In the genomic region with DNA sequence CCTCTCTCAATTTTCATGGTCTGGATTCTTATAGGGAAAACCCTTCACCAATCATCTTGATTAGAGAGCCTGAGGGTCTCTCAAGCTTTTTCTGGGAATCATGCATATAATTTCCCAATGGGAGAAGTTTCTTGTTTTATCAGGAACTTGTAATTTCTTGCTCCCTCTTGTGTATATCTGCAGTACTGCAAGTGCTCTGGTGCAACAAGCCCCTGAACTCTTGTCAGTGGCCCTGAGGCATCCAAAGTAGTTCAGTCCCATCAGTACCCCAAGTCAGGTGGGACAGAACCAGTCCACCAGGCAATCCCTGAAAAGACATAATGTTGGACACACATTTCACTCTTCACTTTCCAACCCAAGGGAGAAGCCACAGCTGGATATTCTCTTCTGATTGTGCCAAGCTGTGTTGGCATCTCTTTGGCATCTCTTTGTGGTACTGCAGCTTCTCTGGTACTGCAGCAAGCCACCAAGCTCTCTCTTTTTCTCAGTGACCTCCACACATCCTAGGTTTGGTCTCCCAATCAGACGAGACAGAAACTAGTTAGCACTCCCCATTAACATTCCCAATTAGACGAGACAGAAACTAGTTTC, we compare ENCODE assay signal across 7 cellular contexts.
A peak's percentile ranks its signal among the peaks of the same experiment; 100 is the strongest.
DNase-seq lines count a peak whose midpoint lies in the region; ATAC-seq, FAIRE-seq and TF ChIP-seq lines count a peak whose summit lies in the region.

No MANE protein-coding gene starts in this region.

- intact Hi-C loops in uterus (cut with DNase I; ENCODE audit: low total_unique reads), result no loop called here

- no peaks in the 10 kb centered on the region for H3K4me1 Mint-ChIP-seq in GM23338

- TF ChIP-seq CTCF in GM23338 (conservative IDR thresholded peaks at IDR 0.05; ENCODE audit: low read depth in 2 of 2) (peak; percentile 74 to 80), WI38 (IDR thresholded peaks at IDR 0.05; ENCODE audit: low read depth, low read length) (peak; percentile 78), uterus (IDR thresholded peaks at IDR 0.05) (peak in 3 of 4 experiments; percentile 23 to 38 (median 26))

- peaks cover 2% of the 10 kb centered on the region for H3K27me3 Mint-ChIP-seq in GM23338 (ENCODE audit: insufficient read depth, low read depth, poor library complexity)

- peak; percentile 80 for ATAC-seq in GM23338

- no peaks in the 10 kb centered on the region for H3K79me2 ChIP-seq in GM23338 (replicated peaks; ENCODE audit: insufficient read depth)

- peak; percentile 51 for FAIRE-seq in islet of Langerhans (lab: Jason Lieb, UNC)

- H3K9me3 Mint-ChIP-seq in GM23338, result peaks cover 2% of the 10 kb centered on the region; the same call in 2 of the 3 replicates

- H3F3A ChIP-seq in GM23338 (replicated peaks; ENCODE audit: low read depth), result no peaks in the 10 kb centered on the region

- H3K9me3 ChIP-seq in uterus, result no peaks in the 10 kb centered on the region

- no peak overlapping the region for H2AFZ ChIP-seq in GM23338

- DNase-seq in GM04504 (ENCODE audit: low read depth), result peak; percentile 45
- peak; percentile 90 for DNase-seq in GM23338 (ENCODE audit: low spot score)
- DNase-seq in NCI-H1105 treated with DMSO at 0.1 percent for 48 hours (lab: John Stamatoyannopoulos, UW), result peak; percentile 71
- no peak for DNase-seq in uterus
- DNase-seq in stimulated activated CD4-positive, alpha-beta T cell treated with anti-CD3 and anti-CD28 coated beads, Interleukin-12 subunit alpha, Interleukin-12 subunit beta, amount 100 ng/mL, for 4 hours, result no peak

- H3K36me3 Mint-ChIP-seq in GM23338 (ENCODE audit: low read depth), result no peaks in the 10 kb centered on the region

- no peak overlapping the region for H3K27ac ChIP-seq in GM23338 (ENCODE audit: low read depth)
- H3K27ac ChIP-seq in uterus, result no peak overlapping the region

- no peaks in the 10 kb centered on the region for H3K27me3 ChIP-seq in GM23338 (ENCODE audit: insufficient read depth)
- peaks cover 0 to 3% of the 10 kb centered on the region in 2 donors for H3K27me3 ChIP-seq in uterus

- H3K4me1 ChIP-seq in GM23338 (ENCODE audit: insufficient read depth) (no peaks in the 10 kb centered on the region), uterus (no peaks in the 10 kb centered on the region)

- no peaks in the 10 kb centered on the region for H3K36me3 ChIP-seq in GM23338 (ENCODE audit: insufficient read depth)
- no peaks in the 10 kb centered on the region for H3K36me3 ChIP-seq in uterus

- H3K4me2 ChIP-seq in GM23338, result no peak overlapping the region

- no peak overlapping the region for H3K4me3 Mint-ChIP-seq in GM23338

- no peak overlapping the region for H3K27ac Mint-ChIP-seq in GM23338

- no peak for TF ChIP-seq POLR2A in uterus (IDR thresholded peaks at IDR 0.05)

- H3K9me2 ChIP-seq in GM23338 (ENCODE audit: insufficient read depth), result no peaks in the 10 kb centered on the region

- H3K4me3 ChIP-seq in GM23338 (no peak overlapping the region), WI38 (ENCODE audit: low read depth, low read length) (no peak overlapping the region), uterus (no peak overlapping the region)

- H4K20me1 ChIP-seq in GM23338 (replicated peaks; ENCODE audit: insufficient read depth), result no peaks in the 10 kb centered on the region

TF ChIP-seq in GM23338, 12 proteins besides CTCF, POLR2A, EP300 and RAD21 (continues in another document):
- TF ChIP-seq ZNF114 (CRISPR knock-in tag; IDR thresholded peaks at IDR 0.05) (no peak), POLR2AphosphoS5 (IDR thresholded peaks at IDR 0.05; ENCODE audit: low read depth) (no peak), JUNB (IDR thresholded peaks at IDR 0.05; ENCODE audit: unreplicated experiment) (no peak), EZH2phosphoT487 (IDR thresholded peaks at IDR 0.05; ENCODE audit: unreplicated experiment) (no peak), EZH2 (IDR thresholded peaks at IDR 0.05; ENCODE audit: low read depth, unreplicated experiment) (no peak), ZNF331 (CRISPR knock-in tag; IDR thresholded peaks at IDR 0.05; ENCODE audit: low read depth) (no peak), STAT1 (IDR thresholded peaks at IDR 0.05; ENCODE audit: unreplicated experiment) (no peak), NANOG (IDR thresholded peaks at IDR 0.05; ENCODE audit: borderline replicate concordance) (no peak)
- TF ChIP-seq, protein P1, sequence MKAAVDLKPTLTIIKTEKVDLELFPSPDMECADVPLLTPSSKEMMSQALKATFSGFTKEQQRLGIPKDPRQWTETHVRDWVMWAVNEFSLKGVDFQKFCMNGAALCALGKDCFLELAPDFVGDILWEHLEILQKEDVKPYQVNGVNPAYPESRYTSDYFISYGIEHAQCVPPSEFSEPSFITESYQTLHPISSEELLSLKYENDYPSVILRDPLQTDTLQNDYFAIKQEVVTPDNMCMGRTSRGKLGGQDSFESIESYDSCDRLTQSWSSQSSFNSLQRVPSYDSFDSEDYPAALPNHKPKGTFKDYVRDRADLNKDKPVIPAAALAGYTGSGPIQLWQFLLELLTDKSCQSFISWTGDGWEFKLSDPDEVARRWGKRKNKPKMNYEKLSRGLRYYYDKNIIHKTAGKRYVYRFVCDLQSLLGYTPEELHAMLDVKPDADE (IDR thresholded peaks at IDR 0.05), result no peak
- TF ChIP-seq, protein P2, sequence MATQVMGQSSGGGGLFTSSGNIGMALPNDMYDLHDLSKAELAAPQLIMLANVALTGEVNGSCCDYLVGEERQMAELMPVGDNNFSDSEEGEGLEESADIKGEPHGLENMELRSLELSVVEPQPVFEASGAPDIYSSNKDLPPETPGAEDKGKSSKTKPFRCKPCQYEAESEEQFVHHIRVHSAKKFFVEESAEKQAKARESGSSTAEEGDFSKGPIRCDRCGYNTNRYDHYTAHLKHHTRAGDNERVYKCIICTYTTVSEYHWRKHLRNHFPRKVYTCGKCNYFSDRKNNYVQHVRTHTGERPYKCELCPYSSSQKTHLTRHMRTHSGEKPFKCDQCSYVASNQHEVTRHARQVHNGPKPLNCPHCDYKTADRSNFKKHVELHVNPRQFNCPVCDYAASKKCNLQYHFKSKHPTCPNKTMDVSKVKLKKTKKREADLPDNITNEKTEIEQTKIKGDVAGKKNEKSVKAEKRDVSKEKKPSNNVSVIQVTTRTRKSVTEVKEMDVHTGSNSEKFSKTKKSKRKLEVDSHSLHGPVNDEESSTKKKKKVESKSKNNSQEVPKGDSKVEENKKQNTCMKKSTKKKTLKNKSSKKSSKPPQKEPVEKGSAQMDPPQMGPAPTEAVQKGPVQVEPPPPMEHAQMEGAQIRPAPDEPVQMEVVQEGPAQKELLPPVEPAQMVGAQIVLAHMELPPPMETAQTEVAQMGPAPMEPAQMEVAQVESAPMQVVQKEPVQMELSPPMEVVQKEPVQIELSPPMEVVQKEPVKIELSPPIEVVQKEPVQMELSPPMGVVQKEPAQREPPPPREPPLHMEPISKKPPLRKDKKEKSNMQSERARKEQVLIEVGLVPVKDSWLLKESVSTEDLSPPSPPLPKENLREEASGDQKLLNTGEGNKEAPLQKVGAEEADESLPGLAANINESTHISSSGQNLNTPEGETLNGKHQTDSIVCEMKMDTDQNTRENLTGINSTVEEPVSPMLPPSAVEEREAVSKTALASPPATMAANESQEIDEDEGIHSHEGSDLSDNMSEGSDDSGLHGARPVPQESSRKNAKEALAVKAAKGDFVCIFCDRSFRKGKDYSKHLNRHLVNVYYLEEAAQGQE (IDR thresholded peaks at IDR 0.05; ENCODE audit: unreplicated experiment), result no peak

Comparison
In these comparisons a context has a peak if more than half of its experiments do, and no peak if none do; other contexts are left out.
1. DNase-seq: peak in GM04504 (single experiment), GM23338 (single experiment) and NCI-H1105 treated with DMSO at 0.1 percent for 48 hours (single experiment); none in uterus (0 of 2) and stimulated activated CD4-positive, alpha-beta T cell treated with anti-CD3 and anti-CD28 coated beads, Interleukin-12 subunit alpha, Interleukin-12 subunit beta, amount 100 ng/mL, for 4 hours (single experiment).
2. CTCF ChIP-seq: peak in every context shown above with its lines; median percentile 78 in WI38; 77 in GM23338; 26 in uterus.